In the genomic region with DNA sequence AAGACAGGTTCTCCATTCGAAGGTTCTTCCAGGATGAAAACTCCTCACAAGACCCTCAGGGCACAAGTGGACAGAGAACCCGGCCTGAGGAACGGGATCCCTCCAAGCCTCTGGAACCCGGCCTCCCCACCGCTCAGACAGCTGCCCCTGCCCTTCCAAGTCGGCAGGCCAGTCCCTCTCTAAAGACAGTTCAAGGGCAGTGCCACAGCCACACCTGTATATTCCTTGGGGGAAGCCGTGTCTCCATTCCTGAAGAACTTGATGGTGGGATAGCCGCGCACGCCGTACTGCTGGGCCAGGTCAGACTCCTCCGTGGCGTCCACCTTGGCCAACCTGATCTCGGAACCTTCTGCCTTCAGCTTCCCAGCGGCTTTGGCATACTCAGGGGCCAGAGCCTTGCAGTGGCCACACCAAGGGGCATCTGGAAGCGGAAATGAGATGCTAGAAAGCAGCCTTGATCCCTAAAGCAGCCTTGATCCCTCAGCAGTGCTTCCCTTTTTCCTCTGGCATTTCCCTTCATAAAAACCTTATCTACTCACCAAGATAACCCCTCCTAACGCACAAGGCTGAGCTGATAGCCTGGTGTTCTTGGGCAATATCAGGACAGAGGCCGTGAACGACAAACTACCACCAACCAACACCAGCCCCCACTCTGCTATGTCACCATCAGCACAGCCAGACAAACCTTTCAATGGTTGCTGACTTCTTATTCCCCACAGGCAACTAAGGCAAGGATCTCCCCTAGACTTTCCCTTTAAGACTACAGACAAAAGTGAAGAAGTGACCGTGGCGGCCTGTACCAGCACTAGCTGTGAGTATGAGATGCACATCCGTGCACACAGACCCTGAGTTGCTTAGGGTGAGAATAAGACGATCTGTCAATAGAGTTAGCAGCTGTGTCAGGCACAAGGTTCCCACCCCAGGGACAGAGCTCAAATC, we compare ENCODE assay signal across 8 cellular contexts. TPM values are rescaled to one million over a fixed set of nuclear protein-coding genes. Genes with fewer than 3 reads are reported as not detected.
DNase-seq lines count a peak whose midpoint lies in the region; ATAC-seq and TF ChIP-seq lines count a peak whose summit lies in the region.

No MANE protein-coding gene starts in this region.

- peaks cover 12% of the 10 kb centered on the region for H3K36me3 Mint-ChIP-seq in chondrocyte (ENCODE audit: low read depth)
- peaks cover 0 to 30% (median 4%) of the 10 kb centered on the region in 5 donors for H3K36me3 Mint-ChIP-seq in naive thymus-derived CD4-positive, alpha-beta T cell

- intact Hi-C loops in naive thymus-derived CD4-positive, alpha-beta T cell (cut with micrococcal nuclease), result no loop called here

- no peaks in the 10 kb centered on the region for H3K9me3 ChIP-seq in Karpas-422 (ENCODE audit: low read length)
- H3K9me3 ChIP-seq in naive thymus-derived CD4-positive, alpha-beta T cell (ENCODE audit: control insufficient read depth in 2 of 3, low read length in 3 of 3), result no peaks in the 10 kb centered on the region

- H3K27me3 Mint-ChIP-seq in chondrocyte (ENCODE audit: low read depth), result no peaks in the 10 kb centered on the region
- H3K27me3 Mint-ChIP-seq in naive thymus-derived CD4-positive, alpha-beta T cell, result peaks cover 0 to 5% (median 0%) of the 10 kb centered on the region in 5 donors

- peak overlapping the region; percentile 98 for H3K9ac ChIP-seq in Karpas-422 (ENCODE audit: low read length)

- no peak overlapping the region for H2AFZ ChIP-seq in Karpas-422 (ENCODE audit: low read length)

- H3K27ac ChIP-seq in Karpas-422 (ENCODE audit: low read length), result peak overlapping the region; percentile 7; the same call in 1 of the 2 replicates
- peak overlapping the region; percentile 86 for H3K27ac ChIP-seq in naive thymus-derived CD4-positive, alpha-beta T cell (ENCODE audit: low read depth, low read length)

- peaks cover 30% of the 10 kb centered on the region for H3K4me1 ChIP-seq in Karpas-422 (ENCODE audit: low read length)
- peaks cover 20 to 27% of the 10 kb centered on the region in 2 donors for H3K4me1 ChIP-seq in naive thymus-derived CD4-positive, alpha-beta T cell (ENCODE audit: control insufficient read depth in 2 of 2, insufficient read depth in 2 of 2, low read length in 2 of 2)

- H4K20me1 ChIP-seq in Karpas-422 (ENCODE audit: insufficient read depth, low read depth, low read length), result peaks cover 19% of the 10 kb centered on the region

- H3K9me3 Mint-ChIP-seq in chondrocyte (ENCODE audit: low read depth), result no peaks in the 10 kb centered on the region
- H3K9me3 Mint-ChIP-seq in naive thymus-derived CD4-positive, alpha-beta T cell, result peaks cover 0 to 10% (median 0%) of the 10 kb centered on the region in 11 donors

- POLR2A ChIA-PET in BJ (lab: Charles Lee), result interaction anchor here (0.6 to 0.7 kb wide), 2 partner anchors 13 to 106 kb away, joined by 5 read pairs; no protein-coding TSS in a partner anchor
- POLR2A ChIA-PET in naive thymus-derived CD4-positive, alpha-beta T cell (lab: Charles Lee), result interaction anchor here (0.6 to 1.9 kb wide), 6 partner anchors 11 to 202 kb away, joined by 3 to 18 read pairs (median 4); a partner anchor contains a TSS

- H3K4me1 Mint-ChIP-seq in chondrocyte (ENCODE audit: low read depth), result peaks cover 66% of the 10 kb centered on the region
- H3K4me1 Mint-ChIP-seq in naive thymus-derived CD4-positive, alpha-beta T cell, result peaks cover 19 to 52% (median 43%) of the 10 kb centered on the region in 7 donors

- TF ChIP-seq CTCF in BJ (IDR thresholded peaks at IDR 0.05; ENCODE audit: insufficient read depth, low read depth, low read length) (no peak), chondrocyte (IDR thresholded peaks at IDR 0.05) (no peak)

- H3K4me3 Mint-ChIP-seq in chondrocyte (ENCODE audit: unreplicated experiment), result peak overlapping the region; percentile 83
- peak overlapping the region; percentile 81 to 93 (median 90) for H3K4me3 Mint-ChIP-seq in naive thymus-derived CD4-positive, alpha-beta T cell

- ATAC-seq in naive thymus-derived CD4-positive, alpha-beta T cell, result no peak
- ATAC-seq in HG03469 (IDR thresholded peaks at IDR 0.05; ENCODE audit: unreplicated experiment), result no peak

- H3K36me3 ChIP-seq in BJ (ENCODE audit: control insufficient read depth, insufficient read depth, low read length), result peaks cover 17% of the 10 kb centered on the region
- peaks cover 39% of the 10 kb centered on the region; the same call in 1 of the 2 replicates for H3K36me3 ChIP-seq in Karpas-422 (ENCODE audit: insufficient read depth, low read length)
- peaks cover 6 to 41% (median 9%) of the 10 kb centered on the region in 3 experiments for H3K36me3 ChIP-seq in naive thymus-derived CD4-positive, alpha-beta T cell (ENCODE audit: control insufficient read depth in 2 of 3, insufficient read depth in 3 of 3, low read length in 3 of 3)

- peak overlapping the region; percentile 81 for H3K4me2 ChIP-seq in Karpas-422 (ENCODE audit: low read depth, low read length, poor library complexity, severe bottlenecking)

- H3K27ac Mint-ChIP-seq in chondrocyte (ENCODE audit: unreplicated experiment), result peak overlapping the region; percentile 79
- H3K27ac Mint-ChIP-seq in naive thymus-derived CD4-positive, alpha-beta T cell, result peak overlapping the region; percentile 42 to 98 (median 83)

- peak overlapping the region; percentile 78 for H3K4me3 ChIP-seq in BJ (ENCODE audit: low read depth, low read length)
- peak overlapping the region; percentile 85 for H3K4me3 ChIP-seq in Karpas-422 (ENCODE audit: low read length)
- peak overlapping the region; percentile 65 for H3K4me3 ChIP-seq in naive thymus-derived CD4-positive, alpha-beta T cell (ENCODE audit: low read length)

- CTCF ChIA-PET in BJ (lab: Yijun Ruan, JAX), result interaction anchor here (0.8 to 1.0 kb wide), 2 partner anchors 10 to 16 kb away, joined by 3 read pairs; no protein-coding TSS in a partner anchor
- CTCF ChIA-PET in naive thymus-derived CD4-positive, alpha-beta T cell (lab: Charles Lee), result interaction anchor here (0.5 kb wide), 1 partner anchor 282 kb away, joined by 3 read pairs; no protein-coding TSS in a partner anchor

- peaks cover 58% of the 10 kb centered on the region for H3K79me2 ChIP-seq in Karpas-422 (ENCODE audit: low read length)

- no peaks in the 10 kb centered on the region for H3K9me2 ChIP-seq in Karpas-422 (replicated peaks; ENCODE audit: insufficient read depth, low read length)

- H3K27me3 ChIP-seq in BJ (ENCODE audit: control insufficient read depth, insufficient read depth, low read length) (no peaks in the 10 kb centered on the region), Karpas-422 (ENCODE audit: low read length) (no peaks in the 10 kb centered on the region)
- no peaks in the 10 kb centered on the region for H3K27me3 ChIP-seq in naive thymus-derived CD4-positive, alpha-beta T cell (ENCODE audit: control insufficient read depth in 2 of 2, insufficient read depth in 2 of 2, low read length in 2 of 2)

- DNase-seq in BJ (ENCODE audit: low read depth) (no peak), Karpas-422 (no peak), chondrocyte (ENCODE audit: low spot score) (no peak), NCI-H1092 (lab: John Stamatoyannopoulos, UW) (no peak), activated gamma-delta T cell treated with Interleukin-2 at 50 U/mL for 16 hours (no peak)
- DNase-seq in naive thymus-derived CD4-positive, alpha-beta T cell, result peak in 1 of 9 donors; percentile 19
- no peak for DNase-seq in stimulated activated CD4-positive, alpha-beta T cell treated with anti-CD3 and anti-CD28 coated beads, Interleukin-4, amount 100 ng/mL, for 24 hours

RNA-seq across cellular contexts. Expression of a gene that starts 1.1 kb away (rescaled TPM):
- polyA plus RNA-seq in BJ (2011; rRNA removed), result 122 and 175 TPM in 2 replicates
- polyA minus RNA-seq in BJ (2011; rRNA and poly(A)+ RNA removed), result 90.7 and 204 TPM in 2 replicates
- total RNA-seq in Karpas-422 (2014; rRNA removed; shearing (Covaris generic); ENCODE audit: low replicate concordance), result 175 and 263 TPM in 2 replicates
- 958 to 1,257 TPM (median 1,012 TPM) in 3 replicates for total RNA-seq in chondrocyte
- total RNA-seq in naive thymus-derived CD4-positive, alpha-beta T cell, result 100 to 1,000 TPM; 188 to 568 (median 304) TPM
- 100 to 1,000 TPM; 161 to 224 TPM for polyA plus RNA-seq in naive thymus-derived CD4-positive, alpha-beta T cell

RNA-seq across cellular contexts. Expression of a gene that starts 11.9 kb away (rescaled TPM):
- 74.8 and 163 TPM in 2 replicates for polyA plus RNA-seq in BJ (2011; rRNA removed)
- 46.3 and 78.2 TPM in 2 replicates for polyA minus RNA-seq in BJ (2011; rRNA and poly(A)+ RNA removed)
- 68.5 and 119 TPM in 2 replicates for total RNA-seq in Karpas-422 (2014; rRNA removed; shearing (Covaris generic); ENCODE audit: low replicate concordance)
- 452 to 481 TPM (median 476 TPM) in 3 replicates for total RNA-seq in chondrocyte
- 100 to 1,000 TPM; 308 to 671 (median 465) TPM for total RNA-seq in naive thymus-derived CD4-positive, alpha-beta T cell
- polyA plus RNA-seq in naive thymus-derived CD4-positive, alpha-beta T cell, result 100 to 1,000 TPM in 1 of 2 donors, 10 to 100 TPM in 1; 66.5 to 140 TPM

RNA-seq across cellular contexts. Expression of a gene that starts 24.4 kb away (rescaled TPM):
- 0.10 TPM in 1 of 2 replicates, not detected in the other for polyA plus RNA-seq in BJ (2011; rRNA removed)
- not detected in 2 replicates for polyA minus RNA-seq in BJ (2011; rRNA and poly(A)+ RNA removed)
- 0.25 TPM in 1 of 2 replicates, not detected in the other for total RNA-seq in Karpas-422 (2014; rRNA removed; shearing (Covaris generic); ENCODE audit: low replicate concordance)
- not detected in 3 replicates for total RNA-seq in chondrocyte
- not detected for total RNA-seq in naive thymus-derived CD4-positive, alpha-beta T cell
- under 1 TPM in 1 of 2 donors, not detected in 1; 0.13 TPM for polyA plus RNA-seq in naive thymus-derived CD4-positive, alpha-beta T cell

RNA-seq across cellular contexts. Expression of a gene that starts 26.1 kb away (rescaled TPM):
- polyA plus RNA-seq in BJ (2011; rRNA removed), result 64.9 and 89.8 TPM in 2 replicates
- polyA minus RNA-seq in BJ (2011; rRNA and poly(A)+ RNA removed), result 21.9 and 26.0 TPM in 2 replicates
- total RNA-seq in Karpas-422 (2014; rRNA removed; shearing (Covaris generic); ENCODE audit: low replicate concordance), result 55.9 and 99.9 TPM in 2 replicates
- total RNA-seq in chondrocyte, result 122 to 133 TPM (median 131 TPM) in 3 replicates
- total RNA-seq in naive thymus-derived CD4-positive, alpha-beta T cell, result 10 to 100 TPM; 41.1 to 65.3 (median 53.1) TPM
- 10 to 100 TPM; 44.5 to 59.0 TPM for polyA plus RNA-seq in naive thymus-derived CD4-positive, alpha-beta T cell

RNA-seq across cellular contexts. Expression of a gene that starts 32.1 kb away (rescaled TPM):
- 74.8 and 83.4 TPM in 2 replicates for polyA plus RNA-seq in BJ (2011; rRNA removed)
- polyA minus RNA-seq in BJ (2011; rRNA and poly(A)+ RNA removed), result 52.1 and 66.9 TPM in 2 replicates
- total RNA-seq in Karpas-422 (2014; rRNA removed; shearing (Covaris generic); ENCODE audit: low replicate concordance), result 70.1 and 191 TPM in 2 replicates
- total RNA-seq in chondrocyte, result 56.0 to 73.7 TPM (median 59.8 TPM) in 3 replicates
- 100 to 1,000 TPM in 1 of 5 experiments, 10 to 100 TPM in 4; 38.3 to 159 (median 83.2) TPM for total RNA-seq in naive thymus-derived CD4-positive, alpha-beta T cell
- 10 to 100 TPM; 28.5 to 31.5 TPM for polyA plus RNA-seq in naive thymus-derived CD4-positive, alpha-beta T cell
